1 cellular context compared by ENCODE assay signal in the genomic region with DNA sequence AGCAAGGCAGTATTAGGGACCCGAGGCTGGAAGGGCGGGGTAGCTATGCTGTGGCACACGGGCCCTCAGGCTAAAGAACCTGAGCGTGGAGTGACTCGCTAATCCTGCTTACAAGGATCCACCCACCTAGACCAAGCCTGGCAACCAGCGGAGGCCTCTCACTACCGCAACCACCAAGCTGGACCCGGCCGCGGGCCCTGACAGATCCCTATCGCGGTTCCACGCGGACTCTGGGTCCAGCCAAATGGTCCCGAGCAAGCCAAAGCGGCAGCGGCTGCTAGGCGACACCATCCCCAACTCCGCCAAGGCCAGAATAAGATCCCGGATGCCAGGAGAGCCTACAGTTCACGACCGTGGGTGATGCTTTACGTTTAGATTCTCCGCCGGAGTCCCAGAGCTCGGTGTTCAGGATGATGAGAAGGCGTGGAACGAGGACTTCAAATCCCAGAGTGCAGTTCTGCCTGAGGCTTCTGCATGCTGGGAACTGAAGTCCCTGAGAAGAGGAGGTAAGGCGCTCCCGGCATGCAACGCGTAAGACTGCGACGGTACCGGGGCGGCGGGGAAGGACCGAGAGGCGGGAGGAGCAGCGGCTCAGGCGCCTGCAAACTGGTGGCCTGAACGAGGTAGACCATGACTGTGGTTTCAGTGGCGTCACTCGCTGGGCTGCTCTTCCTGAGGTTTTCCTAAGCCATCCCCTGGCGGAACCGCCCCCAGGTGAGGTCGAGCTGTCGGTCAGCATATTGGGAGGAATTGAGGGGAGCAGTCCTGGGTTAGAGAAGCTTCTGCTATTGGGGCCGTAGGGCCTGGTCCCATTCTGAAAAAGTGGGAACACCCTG.
TF ChIP-seq lines count a peak whose summit lies in the region.

A gene with protein sequence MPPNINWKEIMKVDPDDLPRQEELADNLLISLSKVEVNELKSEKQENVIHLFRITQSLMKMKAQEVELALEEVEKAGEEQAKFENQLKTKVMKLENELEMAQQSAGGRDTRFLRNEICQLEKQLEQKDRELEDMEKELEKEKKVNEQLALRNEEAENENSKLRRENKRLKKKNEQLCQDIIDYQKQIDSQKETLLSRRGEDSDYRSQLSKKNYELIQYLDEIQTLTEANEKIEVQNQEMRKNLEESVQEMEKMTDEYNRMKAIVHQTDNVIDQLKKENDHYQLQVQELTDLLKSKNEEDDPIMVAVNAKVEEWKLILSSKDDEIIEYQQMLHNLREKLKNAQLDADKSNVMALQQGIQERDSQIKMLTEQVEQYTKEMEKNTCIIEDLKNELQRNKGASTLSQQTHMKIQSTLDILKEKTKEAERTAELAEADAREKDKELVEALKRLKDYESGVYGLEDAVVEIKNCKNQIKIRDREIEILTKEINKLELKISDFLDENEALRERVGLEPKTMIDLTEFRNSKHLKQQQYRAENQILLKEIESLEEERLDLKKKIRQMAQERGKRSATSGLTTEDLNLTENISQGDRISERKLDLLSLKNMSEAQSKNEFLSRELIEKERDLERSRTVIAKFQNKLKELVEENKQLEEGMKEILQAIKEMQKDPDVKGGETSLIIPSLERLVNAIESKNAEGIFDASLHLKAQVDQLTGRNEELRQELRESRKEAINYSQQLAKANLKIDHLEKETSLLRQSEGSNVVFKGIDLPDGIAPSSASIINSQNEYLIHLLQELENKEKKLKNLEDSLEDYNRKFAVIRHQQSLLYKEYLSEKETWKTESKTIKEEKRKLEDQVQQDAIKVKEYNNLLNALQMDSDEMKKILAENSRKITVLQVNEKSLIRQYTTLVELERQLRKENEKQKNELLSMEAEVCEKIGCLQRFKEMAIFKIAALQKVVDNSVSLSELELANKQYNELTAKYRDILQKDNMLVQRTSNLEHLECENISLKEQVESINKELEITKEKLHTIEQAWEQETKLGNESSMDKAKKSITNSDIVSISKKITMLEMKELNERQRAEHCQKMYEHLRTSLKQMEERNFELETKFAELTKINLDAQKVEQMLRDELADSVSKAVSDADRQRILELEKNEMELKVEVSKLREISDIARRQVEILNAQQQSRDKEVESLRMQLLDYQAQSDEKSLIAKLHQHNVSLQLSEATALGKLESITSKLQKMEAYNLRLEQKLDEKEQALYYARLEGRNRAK (N-terminal part only) (minus strand): TSS at position 315 of the 836 bp plus-strand sequence. CDS start 781 bp downstream, outside the sequence.
A gene (plus strand): TSS at position 534 of the 836 bp plus-strand sequence. CDS start 6,009 bp downstream, outside the sequence.

TF ChIP-seq in GM23338, 12 proteins besides CTCF, POLR2A, EP300 and RAD21 (continued from another document):
- TF ChIP-seq, protein P1, sequence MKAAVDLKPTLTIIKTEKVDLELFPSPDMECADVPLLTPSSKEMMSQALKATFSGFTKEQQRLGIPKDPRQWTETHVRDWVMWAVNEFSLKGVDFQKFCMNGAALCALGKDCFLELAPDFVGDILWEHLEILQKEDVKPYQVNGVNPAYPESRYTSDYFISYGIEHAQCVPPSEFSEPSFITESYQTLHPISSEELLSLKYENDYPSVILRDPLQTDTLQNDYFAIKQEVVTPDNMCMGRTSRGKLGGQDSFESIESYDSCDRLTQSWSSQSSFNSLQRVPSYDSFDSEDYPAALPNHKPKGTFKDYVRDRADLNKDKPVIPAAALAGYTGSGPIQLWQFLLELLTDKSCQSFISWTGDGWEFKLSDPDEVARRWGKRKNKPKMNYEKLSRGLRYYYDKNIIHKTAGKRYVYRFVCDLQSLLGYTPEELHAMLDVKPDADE (IDR thresholded peaks at IDR 0.05), result peak; percentile 100
- TF ChIP-seq POLR2AphosphoS5 (IDR thresholded peaks at IDR 0.05; ENCODE audit: low read depth), result peak; percentile 71
- TF ChIP-seq EZH2phosphoT487 (IDR thresholded peaks at IDR 0.05; ENCODE audit: unreplicated experiment), result no peak
- peak; percentile 65 for TF ChIP-seq CREB1 (CRISPR knock-in tag; IDR thresholded peaks at IDR 0.05; ENCODE audit: low read depth)
TF ChIP-seq in GM23338: peak in this region for 3.
